1 cellular context compared by ENCODE assay signal in genomic region chr1:23561076-23561812, GRCh38.
TF ChIP-seq lines count a peak whose summit lies in the region.

No MANE protein-coding gene starts in this region.

TF ChIP-seq in endothelial cell of umbilical vein, 7 proteins besides CTCF, POLR2A, EP300 and RAD21:
- no peak for TF ChIP-seq MAX (IDR thresholded peaks at IDR 0.05; ENCODE audit: insufficient read depth, insufficient read length)
- no peak for TF ChIP-seq FOS (IDR thresholded peaks at IDR 0.05; ENCODE audit: borderline replicate concordance, insufficient read depth, low read length)
- no peak for TF ChIP-seq JUN (IDR thresholded peaks at IDR 0.05; ENCODE audit: borderline replicate concordance, insufficient read depth, insufficient read length, low read depth)
- TF ChIP-seq GATA2 (IDR thresholded peaks at IDR 0.05; ENCODE audit: insufficient read depth, insufficient read length, low read depth, low read length) = no peak
- no peak for TF ChIP-seq EZH2 (IDR thresholded peaks at IDR 0.05; ENCODE audit: borderline replicate concordance, low read depth, low read length, severe bottlenecking)
- TF ChIP-seq MYC (IDR thresholded peaks at IDR 0.05; ENCODE audit: low read depth, low read length) = no peak
- TF ChIP-seq POLR2AphosphoS5 (IDR thresholded peaks at IDR 0.05; ENCODE audit: insufficient read depth, low read depth, low read length) = no peak
